ENCODE assay signal across 1 cellular context in the genomic region with DNA sequence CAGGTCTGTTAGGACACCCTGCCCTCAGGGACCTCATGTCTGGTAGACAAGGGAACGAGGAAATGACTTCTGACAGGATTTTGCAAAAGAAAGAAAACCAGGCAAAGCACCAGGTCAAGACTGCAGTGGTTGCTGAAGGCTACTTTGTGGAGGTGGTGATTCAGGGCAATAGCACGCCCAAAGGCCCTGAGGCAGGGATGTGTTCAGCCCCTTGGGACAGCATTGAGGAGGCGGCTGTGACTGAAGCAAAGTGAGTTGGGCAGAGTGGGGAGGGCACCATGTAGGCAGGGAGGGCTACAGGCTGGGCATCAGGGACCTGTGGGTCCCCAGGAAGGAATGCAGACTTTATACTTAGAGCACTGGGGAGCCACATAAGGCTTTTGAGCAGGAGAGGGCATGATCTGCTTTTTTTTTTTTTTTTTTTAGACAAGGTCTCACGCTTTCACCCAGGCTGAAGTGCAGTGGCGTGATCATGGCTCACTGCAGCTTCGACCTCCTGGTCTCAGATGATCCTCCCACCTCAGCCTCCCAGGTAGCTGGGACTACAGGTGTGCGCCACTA.
TF ChIP-seq lines count a peak whose summit lies in the region.

No MANE protein-coding gene starts in this region.

TF ChIP-seq in endothelial cell of umbilical vein, 7 proteins besides CTCF, POLR2A, EP300 and RAD21:
- TF ChIP-seq POLR2AphosphoS5 (IDR thresholded peaks at IDR 0.05; ENCODE audit: insufficient read depth, low read depth, low read length) (no peak), MYC (IDR thresholded peaks at IDR 0.05; ENCODE audit: low read depth, low read length) (no peak), EZH2 (IDR thresholded peaks at IDR 0.05; ENCODE audit: borderline replicate concordance, low read depth, low read length, severe bottlenecking) (no peak), GATA2 (IDR thresholded peaks at IDR 0.05; ENCODE audit: insufficient read depth, insufficient read length, low read depth, low read length) (no peak), JUN (IDR thresholded peaks at IDR 0.05; ENCODE audit: borderline replicate concordance, insufficient read depth, insufficient read length, low read depth) (no peak), FOS (IDR thresholded peaks at IDR 0.05; ENCODE audit: borderline replicate concordance, insufficient read depth, low read length) (no peak)
- TF ChIP-seq, protein P1, sequence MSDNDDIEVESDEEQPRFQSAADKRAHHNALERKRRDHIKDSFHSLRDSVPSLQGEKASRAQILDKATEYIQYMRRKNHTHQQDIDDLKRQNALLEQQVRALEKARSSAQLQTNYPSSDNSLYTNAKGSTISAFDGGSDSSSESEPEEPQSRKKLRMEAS (IDR thresholded peaks at IDR 0.05; ENCODE audit: insufficient read depth, insufficient read length) = no peak
